8 cellular contexts compared by ENCODE assay signal in the genomic region with DNA sequence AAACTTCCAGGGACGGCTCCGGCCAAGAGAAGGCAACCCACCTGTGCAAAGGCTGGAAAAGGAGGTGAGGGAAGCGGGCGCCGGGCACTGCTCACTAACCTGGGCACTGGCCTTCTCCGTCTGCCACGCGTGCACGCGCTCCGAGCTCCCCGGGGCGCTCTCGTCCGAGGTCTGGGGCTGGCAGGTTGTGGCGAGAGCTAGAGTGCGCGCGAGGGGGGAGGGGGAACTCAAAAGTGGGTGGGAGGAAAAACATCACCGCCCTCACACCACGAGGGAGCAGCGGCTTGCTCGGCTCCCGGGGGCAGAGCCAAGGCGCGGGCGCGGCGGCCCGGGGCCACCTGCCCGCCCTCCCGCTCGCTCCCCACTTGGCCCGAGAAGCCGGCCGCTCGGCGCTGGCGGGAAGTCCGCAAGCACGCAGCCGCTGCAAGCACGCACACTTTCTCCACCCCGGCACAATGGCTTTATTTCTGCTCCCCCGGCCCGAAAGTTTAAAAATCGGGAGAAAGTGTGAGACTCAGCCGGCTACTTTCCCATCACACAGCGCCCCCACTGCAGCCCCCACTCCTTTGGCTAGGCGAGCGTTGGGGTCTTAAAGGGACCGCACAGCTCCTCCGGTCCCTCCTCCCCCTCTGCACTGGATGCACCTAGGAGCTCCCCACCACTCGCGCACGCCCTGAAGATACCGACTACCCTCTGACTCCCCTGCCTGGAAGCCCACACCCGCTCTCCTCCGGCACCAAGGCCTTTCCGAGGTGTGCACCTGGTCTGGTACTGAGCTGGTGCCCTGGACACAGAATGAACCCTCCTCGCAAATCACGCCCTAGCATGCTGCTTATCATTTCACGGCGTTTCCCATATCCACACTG. TPM values are rescaled to one million over a fixed set of nuclear protein-coding genes. Genes with fewer than 3 reads are reported as not detected.
DNase-seq lines count a peak whose midpoint lies in the region; ATAC-seq, FAIRE-seq and TF ChIP-seq lines count a peak whose summit lies in the region.

A gene with protein sequence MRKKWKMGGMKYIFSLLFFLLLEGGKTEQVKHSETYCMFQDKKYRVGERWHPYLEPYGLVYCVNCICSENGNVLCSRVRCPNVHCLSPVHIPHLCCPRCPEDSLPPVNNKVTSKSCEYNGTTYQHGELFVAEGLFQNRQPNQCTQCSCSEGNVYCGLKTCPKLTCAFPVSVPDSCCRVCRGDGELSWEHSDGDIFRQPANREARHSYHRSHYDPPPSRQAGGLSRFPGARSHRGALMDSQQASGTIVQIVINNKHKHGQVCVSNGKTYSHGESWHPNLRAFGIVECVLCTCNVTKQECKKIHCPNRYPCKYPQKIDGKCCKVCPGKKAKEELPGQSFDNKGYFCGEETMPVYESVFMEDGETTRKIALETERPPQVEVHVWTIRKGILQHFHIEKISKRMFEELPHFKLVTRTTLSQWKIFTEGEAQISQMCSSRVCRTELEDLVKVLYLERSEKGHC (minus strand): TSS at position 173 of the 866 bp plus-strand sequence. CDS start 3,636 bp downstream, outside the sequence.

- RAD21 ChIA-PET in GM12878 (lab: Charles Lee; ENCODE audit: unreplicated experiment): interaction anchor here (1.1 kb wide), 1 partner anchor 51 kb away, joined by 4 read pairs; no protein-coding TSS in a partner anchor

- H3K27ac ChIP-seq in GM12878 (ENCODE audit: control insufficient read depth, insufficient read depth): no peak within 1 kb of the TSS
- no peak within 1 kb of the TSS for H3K27ac ChIP-seq in substantia nigra (ENCODE audit: low read depth, low read length, poor library complexity, severe bottlenecking)

- H3K4me1 ChIP-seq in Loucy (ENCODE audit: insufficient read depth, low read length, poor library complexity, severe bottlenecking): no peaks in the 10 kb centered on the region
- H3K4me1 ChIP-seq in GM12878 (ENCODE audit: control insufficient read depth, insufficient read depth, low read length): no peaks in the 10 kb centered on the region

- in situ Hi-C loops in GM12878 (cut with MboI): no loop called here

- H3K9me2 ChIP-seq in Loucy (replicated peaks; ENCODE audit: low read depth, low read length): no peaks in the 10 kb centered on the region

- peak within 1 kb of the TSS; percentile 69 for H3K4me3 ChIP-seq in Loucy (ENCODE audit: low read length, poor library complexity, severe bottlenecking)
- no peak within 1 kb of the TSS for H3K4me3 ChIP-seq in GM12878

- CTCF ChIA-PET in GM12878 (lab: Yijun Ruan, JAX): interaction anchor here (0.7 kb wide), 1 partner anchor 51 kb away, joined by 3 read pairs; no protein-coding TSS in a partner anchor

- FAIRE-seq in GM12878 (lab: Jason Lieb, UNC): no peak

- H3K9me3 ChIP-seq in Loucy (ENCODE audit: insufficient read depth, low read depth, low read length) (no peaks in the 10 kb centered on the region), GM12878 (replicated peaks; ENCODE audit: control insufficient read depth, insufficient read depth, low read length) (no peaks in the 10 kb centered on the region)

- H2AFZ ChIP-seq in Loucy (ENCODE audit: low read length) (peak within 1 kb of the TSS; percentile 88), GM12878 (ENCODE audit: control insufficient read depth, low read depth, low read length) (no peak within 1 kb of the TSS)

- peak; percentile 82 for ATAC-seq in GM12878
- no peak for ATAC-seq in left colon
- ATAC-seq in GM19023 (IDR thresholded peaks at IDR 0.05; ENCODE audit: unreplicated experiment): no peak
- ATAC-seq in GM18498 (IDR thresholded peaks at IDR 0.05; ENCODE audit: unreplicated experiment): no peak
- ATAC-seq in GM21367 (IDR thresholded peaks at IDR 0.05; ENCODE audit: unreplicated experiment): no peak

- BruUV-seq in GM12878 (replicated peaks; lab: Mats Ljungman, UMichigan): no TSS peak

- no peak for TF ChIP-seq CTCF in Loucy (conservative IDR thresholded peaks at IDR 0.05; ENCODE audit: low read length)
- TF ChIP-seq CTCF in GM12878 (IDR thresholded peaks at IDR 0.05 in 2 of 3, conservative IDR thresholded peaks at IDR 0.05 in 1 of 3; ENCODE audit: control insufficient read depth in 2 of 3, extremely low read depth in 1 of 3, insufficient read depth in 1 of 3, low read depth in 3 of 3, low read length in 3 of 3): no peak

- intact Hi-C loops in GM12878 (cut with micrococcal nuclease; ENCODE audit: unreplicated experiment): no loop called here
- intact Hi-C loops in left colon (cut with DNase I, micrococcal nuclease): no loop called here

- no peak for TF ChIP-seq POLR2A in GM12878 (IDR thresholded peaks at IDR 0.05; ENCODE audit: low read depth, low read length)

- H3K36me3 ChIP-seq in Loucy (ENCODE audit: insufficient read depth, low read length) (no peaks in the 10 kb centered on the region), GM12878 (ENCODE audit: control insufficient read depth in 2 of 2, insufficient read depth in 2 of 2, low read length in 1 of 2) (no peaks in the 10 kb centered on the region)

- POLR2A ChIA-PET in GM12878 (lab: Charles Lee): interaction anchor here (0.6 kb wide), 1 partner anchor 14 kb away, joined by 9 read pairs; no protein-coding TSS in a partner anchor

- 42% methylated on average over 43 of the region's 64 CpGs for WGBS in GM12878 (ENCODE audit: insufficient coverage, insufficient replicate concordance, low lambda C conversion rate, missing lambda C conversion rate)

- H3K4me2 ChIP-seq in Loucy (ENCODE audit: low read depth, low read length, poor library complexity, severe bottlenecking) (peak within 1 kb of the TSS; percentile 68), GM12878 (ENCODE audit: control insufficient read depth, insufficient read depth) (no peak within 1 kb of the TSS)

- H3K27me3 ChIP-seq in Loucy (ENCODE audit: insufficient read depth, low read length, poor library complexity, severe bottlenecking) (peaks cover 5% of the 10 kb centered on the region), GM12878 (replicated peaks in 1 of 2; ENCODE audit: control insufficient read depth in 2 of 2, insufficient read depth in 2 of 2, low read length in 1 of 2) (peaks cover 0 to 5% of the 10 kb centered on the region in 2 experiments; a peak in 1 of 4 replicates)

- DNase-seq in AG20443 (ENCODE audit: low spot score) (peak; percentile 28), GM12878 (ENCODE audit: low read depth, low spot score) (no peak), left colon (peak; percentile 28 to 39), substantia nigra (lab: John Stamatoyannopoulos, UW) (peak in 25 of 49 donors; percentile 0 to 36 (median 2))

- H3K9ac ChIP-seq in Loucy (ENCODE audit: low read depth, low read length, poor library complexity, severe bottlenecking) (peak within 1 kb of the TSS; percentile 20), GM12878 (ENCODE audit: control insufficient read depth, insufficient read depth, low read length) (no peak within 1 kb of the TSS)

- TF ChIP-seq RAD21 in GM12878 (IDR thresholded peaks at IDR 0.05; ENCODE audit: insufficient read depth, low read depth, low read length): no peak

- SMC1A ChIA-PET in GM12878 (lab: Charles Lee; ENCODE audit: uncharacterized antibody, unreplicated experiment): interaction anchor here (0.9 kb wide), 1 partner anchor 17 kb away, joined by 3 read pairs; no protein-coding TSS in a partner anchor

- TF ChIP-seq EP300 in GM12878 (IDR thresholded peaks at IDR 0.05; ENCODE audit: borderline replicate concordance in 1 of 2, control insufficient read depth in 1 of 2, low read depth in 2 of 2, low read length in 2 of 2): no peak

- no peaks in the 10 kb centered on the region for H3F3A ChIP-seq in Loucy (ENCODE audit: low read depth)

- H4K20me1 ChIP-seq in Loucy (ENCODE audit: insufficient read depth, low read length, poor library complexity, severe bottlenecking): no peaks in the 10 kb centered on the region
- no peaks in the 10 kb centered on the region for H4K20me1 ChIP-seq in GM12878 (ENCODE audit: control insufficient read depth, insufficient read depth)

- no peaks in the 10 kb centered on the region for H3K79me2 ChIP-seq in Loucy (ENCODE audit: insufficient read depth, low read length)
- no peaks in the 10 kb centered on the region for H3K79me2 ChIP-seq in GM12878 (ENCODE audit: control insufficient read depth, insufficient read depth, low read length)

TF ChIP-seq in GM12878, 131 proteins besides CTCF, POLR2A, EP300 and RAD21:
- TF ChIP-seq CHD4 (IDR thresholded peaks at IDR 0.05) (no peak), DPF2 (IDR thresholded peaks at IDR 0.05) (no peak), NR2C1 (IDR thresholded peaks at IDR 0.05) (no peak), YBX1 (IDR thresholded peaks at IDR 0.05) (no peak), SMAD1 (IDR thresholded peaks at IDR 0.05; ENCODE audit: low read depth, partially characterized antibody) (no peak), NBN (IDR thresholded peaks at IDR 0.05) (no peak), BMI1 (IDR thresholded peaks at IDR 0.05; ENCODE audit: borderline replicate concordance) (no peak), STAT1 (conservative IDR thresholded peaks at IDR 0.05) (no peak), RELA (IDR thresholded peaks at IDR 0.05; ENCODE audit: borderline replicate concordance, partially characterized antibody) (no peak), FOXK2 (IDR thresholded peaks at IDR 0.05) (no peak), SRF (IDR thresholded peaks at IDR 0.05; ENCODE audit: low read depth in 2 of 2, low read length in 2 of 2) (no peak), JUND (IDR thresholded peaks at IDR 0.05; ENCODE audit: low read depth, low read length) (no peak), SIN3A (IDR thresholded peaks at IDR 0.05; ENCODE audit: low read depth, low read length) (no peak), LARP7 (IDR thresholded peaks at IDR 0.05) (no peak), SREBF2 (IDR thresholded peaks at IDR 0.05; ENCODE audit: low read length) (no peak)

RNA-seq across cellular contexts. Expression of the gene that starts here (rescaled TPM):
- 4.4 and 6.6 TPM in 2 replicates for total RNA-seq in GM12878 (2013; cell fraction: nucleolus; rRNA removed)
- total RNA-seq in GM12878 (2014; rRNA removed) (0.23 and 0.38 TPM in 2 replicates), GM12878 (2014; rRNA removed; fragmentation: Illumina TruSeq; extraction: Trizol) (0.40 and 0.41 TPM in 2 replicates), GM12878 (2021) (0.44 and 0.48 TPM in 2 replicates), left colon (10 to 100 TPM in 1 of 2 donors, 1 to 10 TPM in 1; 4.7 to 33.1 TPM)
- polyA plus RNA-seq in GM12878 (2011; ENCODE audit: low read depth): not detected
- polyA plus RNA-seq in GM12878 (2011; rRNA removed) (0.27 and 0.37 TPM in 2 replicates), GM12878 (2014; fragmentation: Illumina TruSeq; extraction: Trizol) (0.47 and 0.65 TPM in 2 replicates), GM12878 (2014; fragmentation: Nextera tagmentation; extraction: Ambion mirVana) (under 1 TPM; 0.05 to 0.07 TPM), GM12878 (2014; rRNA removed) (0.28 and 0.30 TPM in 2 replicates), GM12878 (2016; fragmentation: Nextera tagmentation; extraction: Ambion mirVana) (under 1 TPM; 0.05 to 0.11 TPM)
- polyA plus RNA-seq in GM12878 (2011; cell fraction: cytosol; rRNA removed): 0.13 and 0.27 TPM in 2 replicates
- polyA plus RNA-seq in GM12878 (2011; cell fraction: nucleus; rRNA removed): 0.12 and 0.28 TPM in 2 replicates
- polyA plus RNA-seq in GM12878 (2012): not detected in 2 replicates
- polyA minus RNA-seq in GM12878 (2011; rRNA and poly(A)+ RNA removed): 0.22 and 0.62 TPM in 2 replicates
- not detected in 2 replicates for polyA minus RNA-seq in GM12878 (2011; cell fraction: cytosol; rRNA and poly(A)+ RNA removed)
- polyA minus RNA-seq in GM12878 (2011; cell fraction: nucleus; rRNA and poly(A)+ RNA removed): 0.12 TPM in 1 of 2 replicates, not detected in the other
